Comparison of ENCODE assay signal across 29 cellular contexts in genomic region chr11:116485425-116485824, GRCh38.
"Had no signal": no experiment of that assay in that cellular context is flagged by ENCODE, and none has a peak within 500 bp of the region (broad histone marks: within the 10 kb centered on the region; RNA-seq: fewer than 3 reads in every experiment).

No MANE protein-coding gene starts in this region.

- H3K4me1 ChIP-seq: ascending aorta, breast epithelium had no signal

- H3K27ac Mint-ChIP-seq: activated CD4-positive, alpha-beta memory T cell treated with anti-CD3 and anti-CD28 coated beads, Interleukin-2, amount 10 ng/mL, durations not matched to agents 7 days and 5 days; activated CD4-positive, alpha-beta T cell treated with anti-CD3 and anti-CD28 coated beads, Interleukin-2, amount 10 ng/mL, durations not matched to agents 7 days and 5 days; activated naive CD4-positive, alpha-beta T cell treated with anti-CD3 and anti-CD28 coated beads, Interleukin-2, amount 10 ng/mL, durations not matched to agents 7 days and 5 days; activated naive CD4-positive, alpha-beta T cell treated with anti-CD3 and anti-CD28 coated beads, Interleukin-2, amount 50 U/mL, for 72 hours; activated naive CD8-positive, alpha-beta T cell treated with anti-CD3 and anti-CD28 coated beads, Interleukin-2, amount 10 ng/mL, durations not matched to agents 7 days and 5 days; activated T-cell treated with anti-CD3 and anti-CD28 coated beads, Interleukin-2, amount 50 U/mL, for 24 hours; activated T-cell treated with anti-CD3 and anti-CD28 coated beads, Interleukin-2, amount 50 U/mL, for 72 hours; brain; dendritic cell treated with granulocyte-macrophage colony-stimulating factor and Interleukin-4, amounts not matched to agents 40 ng/mL and 50 ng/mL, for 4 days; endodermal cell had no signal

- H3K36me3 ChIP-seq: ascending aorta, breast epithelium, cardiac muscle cell had no signal

- ATAC-seq: activated naive CD4-positive, alpha-beta T cell treated with anti-CD3 and anti-CD28 coated beads, Interleukin-2, amount 50 U/mL, for 72 hours; activated T-cell treated with anti-CD3 and anti-CD28 coated beads, Interleukin-2, amount 50 U/mL, for 72 hours; esophagus mucosa had no signal

- H3K36me3 Mint-ChIP-seq: activated naive CD4-positive, alpha-beta T cell treated with anti-CD3 and anti-CD28 coated beads, Interleukin-2, amount 10 ng/mL, durations not matched to agents 7 days and 5 days; activated naive CD4-positive, alpha-beta T cell treated with anti-CD3 and anti-CD28 coated beads, Interleukin-2, amount 50 U/mL, for 72 hours; activated naive CD8-positive, alpha-beta T cell treated with anti-CD3 and anti-CD28 coated beads, Interleukin-2, amount 10 ng/mL, durations not matched to agents 7 days and 5 days; brain had no signal

- H3K4me3 Mint-ChIP-seq: activated CD4-positive, alpha-beta memory T cell treated with anti-CD3 and anti-CD28 coated beads, Interleukin-2, amount 10 ng/mL, durations not matched to agents 7 days and 5 days; activated CD4-positive, alpha-beta T cell treated with anti-CD3 and anti-CD28 coated beads, Interleukin-2, amount 10 ng/mL, durations not matched to agents 7 days and 5 days; activated naive CD4-positive, alpha-beta T cell treated with anti-CD3 and anti-CD28 coated beads, Interleukin-2, amount 10 ng/mL, durations not matched to agents 7 days and 5 days; activated naive CD8-positive, alpha-beta T cell treated with anti-CD3 and anti-CD28 coated beads, Interleukin-2, amount 10 ng/mL, durations not matched to agents 7 days and 5 days; activated T-cell treated with anti-CD3 and anti-CD28 coated beads, Interleukin-2, amount 50 U/mL, for 24 hours; activated T-cell treated with anti-CD3 and anti-CD28 coated beads, Interleukin-2, amount 50 U/mL, for 72 hours; brain; central memory CD8-positive, alpha-beta T cell; dendritic cell treated with granulocyte-macrophage colony-stimulating factor and Interleukin-4, amounts not matched to agents 40 ng/mL and 50 ng/mL, for 4 days; endodermal cell had no signal

- H3K9me3 Mint-ChIP-seq: activated CD4-positive, alpha-beta memory T cell treated with anti-CD3 and anti-CD28 coated beads, Interleukin-2, amount 10 ng/mL, durations not matched to agents 7 days and 5 days; activated CD4-positive, alpha-beta T cell treated with anti-CD3 and anti-CD28 coated beads, Interleukin-2, amount 10 ng/mL, durations not matched to agents 7 days and 5 days; activated naive CD4-positive, alpha-beta T cell treated with anti-CD3 and anti-CD28 coated beads, Interleukin-2, amount 10 ng/mL, durations not matched to agents 7 days and 5 days; activated naive CD4-positive, alpha-beta T cell treated with anti-CD3 and anti-CD28 coated beads, Interleukin-2, amount 50 U/mL, for 72 hours; activated naive CD8-positive, alpha-beta T cell treated with anti-CD3 and anti-CD28 coated beads, Interleukin-2, amount 10 ng/mL, durations not matched to agents 7 days and 5 days; activated T-cell treated with anti-CD3 and anti-CD28 coated beads, Interleukin-2, amount 50 U/mL, for 24 hours; activated T-cell treated with anti-CD3 and anti-CD28 coated beads, Interleukin-2, amount 50 U/mL, for 72 hours; central memory CD8-positive, alpha-beta T cell; dendritic cell treated with granulocyte-macrophage colony-stimulating factor and Interleukin-4, amounts not matched to agents 40 ng/mL and 50 ng/mL, for 4 days; endodermal cell had no signal

- DNase-seq: activated CD4-positive, alpha-beta memory T cell treated with anti-CD3 and anti-CD28 coated beads, Interleukin-2, amount 10 ng/mL, durations not matched to agents 7 days and 5 days; activated CD4-positive, alpha-beta T cell treated with anti-CD3 and anti-CD28 coated beads for 1 hour; activated CD4-positive, alpha-beta T cell treated with anti-CD3 and anti-CD28 coated beads for 4 hours; activated CD4-positive, alpha-beta T cell treated with anti-CD3 and anti-CD28 coated beads, Interleukin-2, amount 10 ng/mL, durations not matched to agents 7 days and 5 days; activated CD4-positive, alpha-beta T cell treated with anti-CD3 and anti-CD28 coated beads, Interleukin-2, amount 50 U/mL, for 4 hours; activated CD8-positive, alpha-beta memory T cell treated with anti-CD3 and anti-CD28 coated beads, Interleukin-2, amount 50 U/mL, for 48 hours; activated gamma-delta T cell; activated naive CD4-positive, alpha-beta T cell; activated naive CD4-positive, alpha-beta T cell treated with anti-CD3 and anti-CD28 coated beads, Interleukin-2, amount 10 ng/mL, durations not matched to agents 7 days and 5 days; activated naive CD8-positive, alpha-beta T cell treated with anti-CD3 and anti-CD28 coated beads, Interleukin-2, amount 10 ng/mL, durations not matched to agents 7 days and 5 days; activated T-cell treated with anti-CD3 and anti-CD28 coated beads for 4 hours; activated T-cell treated with anti-CD3 and anti-CD28 coated beads, Interleukin-2, amount 50 U/mL, for 24 hours; activated T-cell treated with anti-CD3 and anti-CD28 coated beads, Interleukin-2, amount 50 U/mL, for 72 hours; dorsolateral prefrontal cortex; effector memory CD4-positive, alpha-beta T cell; endodermal cell; foreskin fibroblast; head of caudate nucleus; T-helper 2 cell had no signal

- H3K4me1 Mint-ChIP-seq: activated CD4-positive, alpha-beta memory T cell treated with anti-CD3 and anti-CD28 coated beads, Interleukin-2, amount 10 ng/mL, durations not matched to agents 7 days and 5 days; activated CD4-positive, alpha-beta T cell treated with anti-CD3 and anti-CD28 coated beads, Interleukin-2, amount 10 ng/mL, durations not matched to agents 7 days and 5 days; activated naive CD4-positive, alpha-beta T cell treated with anti-CD3 and anti-CD28 coated beads, Interleukin-2, amount 10 ng/mL, durations not matched to agents 7 days and 5 days; activated naive CD8-positive, alpha-beta T cell treated with anti-CD3 and anti-CD28 coated beads, Interleukin-2, amount 10 ng/mL, durations not matched to agents 7 days and 5 days; central memory CD8-positive, alpha-beta T cell had no signal

- H3K27me3 Mint-ChIP-seq: brain had no signal

- H3K27ac ChIP-seq: ascending aorta, breast epithelium, cardiac muscle cell, coronary artery, dorsolateral prefrontal cortex had no signal

- H3K9me3 ChIP-seq: ascending aorta, breast epithelium had no signal

- FAIRE-seq: frontal cortex had no signal

- H3K4me3 ChIP-seq: ascending aorta, breast epithelium, cardiac muscle cell, coronary artery, dorsolateral prefrontal cortex had no signal

- H3K27me3 ChIP-seq: ascending aorta, cardiac muscle cell had no signal
